ENCODE assay signal across 18 cellular contexts in genomic region chr1:216726435-216726834, GRCh38. TPM values are rescaled to one million over a fixed set of nuclear protein-coding genes. Genes with fewer than 3 reads are reported as not detected.
"Had no signal": no experiment of that assay in that cellular context is flagged by ENCODE, and none has a peak within 500 bp of the region (broad histone marks: within the 10 kb centered on the region; RNA-seq: fewer than 3 reads in every experiment).

No MANE protein-coding gene starts in this region.

- ATAC-seq: activated CD8-positive, alpha-beta memory T cell treated with anti-CD3 and anti-CD28 coated beads, Interleukin-2, amount 10 ng/mL, durations not matched to agents 7 days and 5 days; natural killer cell; stimulated activated memory B cell treated with anti-CD40 and anti-IgM and Interleukin-4, amounts not matched to agents 10 μg/mL and 1 μg/mL and 100 μg/mL, for 72 hours had no signal

- H3K27me3 ChIP-seq: testis had no signal

- DNase-seq: activated CD4-positive, alpha-beta memory T cell treated with anti-CD3 and anti-CD28 coated beads, Interleukin-2, amount 10 ng/mL, durations not matched to agents 7 days and 5 days; activated CD4-positive, alpha-beta T cell treated with anti-CD3 and anti-CD28 coated beads for 48 hours; activated CD4-positive, CD25-positive, alpha-beta regulatory T cell; activated CD8-positive, alpha-beta memory T cell treated with anti-CD3 and anti-CD28 coated beads, Interleukin-2, amount 10 ng/mL, durations not matched to agents 7 days and 5 days; activated naive CD8-positive, alpha-beta T cell treated with anti-CD3 and anti-CD28 coated beads for 36 hours; amniotic stem cell; caudate nucleus; dorsolateral prefrontal cortex; natural killer cell; sigmoid colon; spleen; stimulated activated CD4-positive, alpha-beta T cell treated with anti-CD3 and anti-CD28 coated beads, Interleukin-4, amount 100 ng/mL, for 4 hours; T-helper 9 cell; testis; upper lobe of left lung had no signal

- H3K36me3 Mint-ChIP-seq: activated CD8-positive, alpha-beta memory T cell treated with anti-CD3 and anti-CD28 coated beads, Interleukin-2, amount 10 ng/mL, durations not matched to agents 7 days and 5 days; activated naive CD8-positive, alpha-beta T cell treated with anti-CD3 and anti-CD28 coated beads for 36 hours; natural killer cell; stimulated activated memory B cell treated with anti-CD40 and anti-IgM and Interleukin-4, amounts not matched to agents 10 μg/mL and 1 μg/mL and 100 μg/mL, for 72 hours had no signal

- H3K36me3 ChIP-seq: sigmoid colon, spleen, upper lobe of left lung had no signal

- H3K9me3 ChIP-seq: sigmoid colon, spleen, testis, upper lobe of left lung had no signal

- FAIRE-seq: colon had no signal

- H3K9me3 Mint-ChIP-seq: activated CD4-positive, alpha-beta memory T cell treated with anti-CD3 and anti-CD28 coated beads, Interleukin-2, amount 10 ng/mL, durations not matched to agents 7 days and 5 days; activated naive CD8-positive, alpha-beta T cell treated with anti-CD3 and anti-CD28 coated beads for 36 hours; stimulated activated memory B cell treated with anti-CD40 and anti-IgM and Interleukin-4, amounts not matched to agents 10 μg/mL and 1 μg/mL and 100 μg/mL, for 72 hours had no signal

- H3K4me1 ChIP-seq: parathyroid adenoma, testis had no signal

- H3K4me3 ChIP-seq: dorsolateral prefrontal cortex, sigmoid colon, spleen, testis, upper lobe of left lung had no signal

- H3K4me1 Mint-ChIP-seq: activated CD4-positive, alpha-beta memory T cell treated with anti-CD3 and anti-CD28 coated beads, Interleukin-2, amount 10 ng/mL, durations not matched to agents 7 days and 5 days; activated CD8-positive, alpha-beta memory T cell treated with anti-CD3 and anti-CD28 coated beads, Interleukin-2, amount 10 ng/mL, durations not matched to agents 7 days and 5 days; natural killer cell had no signal

- H3K27ac ChIP-seq: dorsolateral prefrontal cortex, parathyroid adenoma, sigmoid colon, spleen, testis, upper lobe of left lung had no signal

- H3K4me3 Mint-ChIP-seq: activated CD4-positive, alpha-beta memory T cell treated with anti-CD3 and anti-CD28 coated beads, Interleukin-2, amount 10 ng/mL, durations not matched to agents 7 days and 5 days; activated CD8-positive, alpha-beta memory T cell treated with anti-CD3 and anti-CD28 coated beads, Interleukin-2, amount 10 ng/mL, durations not matched to agents 7 days and 5 days; activated naive CD8-positive, alpha-beta T cell treated with anti-CD3 and anti-CD28 coated beads for 36 hours; natural killer cell; stimulated activated memory B cell treated with anti-CD40 and anti-IgM and Interleukin-4, amounts not matched to agents 10 μg/mL and 1 μg/mL and 100 μg/mL, for 72 hours had no signal

- H3K27ac Mint-ChIP-seq: activated CD4-positive, alpha-beta memory T cell treated with anti-CD3 and anti-CD28 coated beads, Interleukin-2, amount 10 ng/mL, durations not matched to agents 7 days and 5 days; activated CD8-positive, alpha-beta memory T cell treated with anti-CD3 and anti-CD28 coated beads, Interleukin-2, amount 10 ng/mL, durations not matched to agents 7 days and 5 days; activated naive CD8-positive, alpha-beta T cell treated with anti-CD3 and anti-CD28 coated beads for 36 hours; natural killer cell; stimulated activated memory B cell treated with anti-CD40 and anti-IgM and Interleukin-4, amounts not matched to agents 10 μg/mL and 1 μg/mL and 100 μg/mL, for 72 hours had no signal

RNA-seq across cellular contexts. Expression of gene ESRRG, which starts 3.2 kb away (rescaled TPM):
- total RNA-seq: activated CD4-positive, alpha-beta memory T cell treated with anti-CD3 and anti-CD28 coated beads, Interleukin-2, amount 10 ng/mL, durations not matched to agents 7 days and 5 days; activated CD8-positive, alpha-beta memory T cell treated with anti-CD3 and anti-CD28 coated beads, Interleukin-2, amount 10 ng/mL, durations not matched to agents 7 days and 5 days; activated naive CD8-positive, alpha-beta T cell treated with anti-CD3 and anti-CD28 coated beads for 36 hours; natural killer cell had no signal
